In the genomic region with DNA sequence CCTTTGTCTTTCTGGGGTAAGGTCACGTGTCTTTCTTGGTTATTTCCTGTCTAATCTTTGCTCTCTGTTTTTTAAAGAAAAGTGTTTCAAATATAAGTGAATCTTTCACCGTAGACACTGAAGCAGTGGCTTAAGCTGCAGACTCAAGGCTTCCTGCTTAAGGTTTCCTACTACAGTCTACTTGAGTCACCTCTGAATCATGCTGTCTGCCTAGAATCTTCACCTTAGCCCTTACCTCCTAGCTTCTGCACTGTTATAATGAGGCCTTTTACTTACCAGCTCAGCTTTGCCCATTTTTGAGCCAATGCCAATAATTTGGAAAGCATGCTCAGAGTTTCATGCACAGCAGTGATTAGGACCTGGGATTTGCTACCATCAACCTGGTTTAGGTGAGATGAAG, we compare ENCODE assay signal across 21 cellular contexts. TPM values are rescaled to one million over a fixed set of nuclear protein-coding genes. Genes with fewer than 3 reads are reported as not detected.
A peak's percentile ranks its signal among the peaks of the same experiment; 100 is the strongest.
DNase-seq lines count a peak whose midpoint lies in the region; ATAC-seq, FAIRE-seq and TF ChIP-seq lines count a peak whose summit lies in the region.
"Had no signal": no experiment of that assay in that cellular context is flagged by ENCODE, and none has a peak within 500 bp of the region (broad histone marks: within the 10 kb centered on the region; RNA-seq: fewer than 3 reads in every experiment).

No MANE protein-coding gene starts in this region.

- H3K4me3 Mint-ChIP-seq in MCF 10A (ENCODE audit: unreplicated experiment), result no peak overlapping the region
- no peak overlapping the region for H3K4me3 Mint-ChIP-seq in stimulated activated memory B cell treated with anti-CD40 and anti-IgM and Interleukin-4, amounts not matched to agents 10 μg/mL and 1 μg/mL and 100 μg/mL, for 72 hours
- H3K4me3 Mint-ChIP-seq: activated B cell treated with CpG ODN at 0.5 μM for 24 hours, mesothelial cell of epicardium had no signal

- H3K27me3 ChIP-seq in breast epithelium (no peaks in the 10 kb centered on the region), RWPE2 (ENCODE audit: insufficient read depth, poor library complexity, severe bottlenecking) (no peaks in the 10 kb centered on the region), keratinocyte (ENCODE audit: control insufficient read depth, extremely low read depth, insufficient read depth, low read length) (no peaks in the 10 kb centered on the region)
- H3K27me3 ChIP-seq: stomach had no signal

- no peak overlapping the region for H3K27ac Mint-ChIP-seq in MCF 10A (ENCODE audit: low read depth, unreplicated experiment)
- H3K27ac Mint-ChIP-seq in stimulated activated memory B cell treated with anti-CD40 and anti-IgM and Interleukin-4, amounts not matched to agents 10 μg/mL and 1 μg/mL and 100 μg/mL, for 72 hours, result no peak overlapping the region
- H3K27ac Mint-ChIP-seq: activated B cell treated with CpG ODN at 0.5 μM for 24 hours, mesothelial cell of epicardium had no signal

- peak; percentile 98 for ATAC-seq in RWPE2 (ENCODE audit: low read depth)
- no peak for ATAC-seq in HG03354 (IDR thresholded peaks at IDR 0.05; ENCODE audit: poor library complexity, severe bottlenecking, unreplicated experiment)
- ATAC-seq in stimulated activated memory B cell treated with anti-CD40 and anti-IgM and Interleukin-4, amounts not matched to agents 10 μg/mL and 1 μg/mL and 100 μg/mL, for 72 hours, result no peak

- peak overlapping the region; percentile 14 for H2AFZ ChIP-seq in keratinocyte (ENCODE audit: control insufficient read depth, low read length)

- no peaks in the 10 kb centered on the region for H3K36me3 Mint-ChIP-seq in MCF 10A (ENCODE audit: insufficient read depth, unreplicated experiment)
- H3K36me3 Mint-ChIP-seq in stimulated activated memory B cell treated with anti-CD40 and anti-IgM and Interleukin-4, amounts not matched to agents 10 μg/mL and 1 μg/mL and 100 μg/mL, for 72 hours, result no peaks in the 10 kb centered on the region
- H3K36me3 Mint-ChIP-seq: mesothelial cell of epicardium had no signal

- no peaks in the 10 kb centered on the region for H3K9me1 ChIP-seq in keratinocyte (ENCODE audit: control insufficient read depth, extremely low read depth, insufficient read depth, low read length)

- no peaks in the 10 kb centered on the region for H3K9me3 ChIP-seq in breast epithelium
- no peaks in the 10 kb centered on the region for H3K9me3 ChIP-seq in RWPE2 (ENCODE audit: severe bottlenecking)
- no peaks in the 10 kb centered on the region for H3K9me3 ChIP-seq in keratinocyte (ENCODE audit: control insufficient read depth, low read depth, low read length)
- H3K9me3 ChIP-seq: stomach had no signal

- no peak overlapping the region for H3K27ac ChIP-seq in breast epithelium
- H3K27ac ChIP-seq in RWPE2 (ENCODE audit: poor library complexity, severe bottlenecking), result peak overlapping the region; percentile 94
- peak overlapping the region; percentile 71 for H3K27ac ChIP-seq in keratinocyte (ENCODE audit: control insufficient read depth, insufficient read depth, low read length)
- H3K27ac ChIP-seq: stomach had no signal

- peak overlapping the region; percentile 11 for H3K9ac ChIP-seq in keratinocyte (ENCODE audit: control insufficient read depth, extremely low read depth, insufficient read depth, low read length)

- H3K79me2 ChIP-seq in keratinocyte (ENCODE audit: control insufficient read depth, insufficient read depth, low read length), result no peaks in the 10 kb centered on the region

- no peak overlapping the region for H3K4me3 ChIP-seq in breast epithelium
- no peak overlapping the region for H3K4me3 ChIP-seq in RWPE2 (ENCODE audit: severe bottlenecking)
- no peak overlapping the region for H3K4me3 ChIP-seq in keratinocyte (ENCODE audit: control insufficient read depth in 2 of 3, extremely low read depth in 1 of 3, insufficient read depth in 2 of 3, low read depth in 1 of 3, low read length in 3 of 3)
- H3K4me3 ChIP-seq: stomach had no signal

- peaks cover 27% of the 10 kb centered on the region for H3K4me1 Mint-ChIP-seq in MCF 10A (ENCODE audit: insufficient read depth, unreplicated experiment)
- no peaks in the 10 kb centered on the region for H3K4me1 Mint-ChIP-seq in stimulated activated memory B cell treated with anti-CD40 and anti-IgM and Interleukin-4, amounts not matched to agents 10 μg/mL and 1 μg/mL and 100 μg/mL, for 72 hours
- H3K4me1 Mint-ChIP-seq: activated B cell treated with CpG ODN at 0.5 μM for 24 hours, mesothelial cell of epicardium had no signal

- H3K36me3 ChIP-seq in breast epithelium (no peaks in the 10 kb centered on the region), RWPE2 (ENCODE audit: low read depth) (no peaks in the 10 kb centered on the region), keratinocyte (ENCODE audit: control insufficient read depth in 2 of 2, extremely low read depth in 1 of 2, insufficient read depth in 2 of 2, low read length in 2 of 2) (no peaks in the 10 kb centered on the region)
- H3K36me3 ChIP-seq: stomach had no signal

- H3K9me3 Mint-ChIP-seq in MCF 10A (ENCODE audit: unreplicated experiment), result no peaks in the 10 kb centered on the region
- no peaks in the 10 kb centered on the region for H3K9me3 Mint-ChIP-seq in stimulated activated memory B cell treated with anti-CD40 and anti-IgM and Interleukin-4, amounts not matched to agents 10 μg/mL and 1 μg/mL and 100 μg/mL, for 72 hours
- H3K9me3 Mint-ChIP-seq: activated B cell treated with CpG ODN at 0.5 μM for 24 hours had no signal

- peak overlapping the region; percentile 55 for H3K4me2 ChIP-seq in keratinocyte (ENCODE audit: control insufficient read depth, extremely low read depth, insufficient read depth, low read depth, low read length)

- intact Hi-C loops in MCF 10A (cut with micrococcal nuclease) (no loop called here), breast epithelium (cut with DNase I; ENCODE audit: low total_unique reads) (no loop called here)

- dilution Hi-C loops in keratinocyte (cut with MboI; ENCODE audit: extremely low pct_ligation_motif_present, low sequenced_read_pairs), result no loop called here

- POLR2A ChIA-PET in MCF 10A (lab: Yijun Ruan, JAX), result interaction anchor here (0.7 to 4.6 kb wide), 5 partner anchors 20 to 77 kb away, joined by 3 to 47 read pairs (median 3); a partner anchor contains a TSS

- H3K27me3 Mint-ChIP-seq in MCF 10A (ENCODE audit: insufficient read depth, unreplicated experiment), result no peaks in the 10 kb centered on the region
- no peaks in the 10 kb centered on the region for H3K27me3 Mint-ChIP-seq in stimulated activated memory B cell treated with anti-CD40 and anti-IgM and Interleukin-4, amounts not matched to agents 10 μg/mL and 1 μg/mL and 100 μg/mL, for 72 hours
- H3K27me3 Mint-ChIP-seq: activated B cell treated with CpG ODN at 0.5 μM for 24 hours had no signal

- peak; percentile 99 for FAIRE-seq in keratinocyte (lab: Jason Lieb, UNC)
- FAIRE-seq: islet of Langerhans had no signal

- no peak for TF ChIP-seq POLR2A in breast epithelium (IDR thresholded peaks at IDR 0.05)

- no peak for TF ChIP-seq CTCF in MCF 10A (IDR thresholded peaks at IDR 0.05; ENCODE audit: unreplicated experiment)
- no peak for TF ChIP-seq CTCF in breast epithelium (IDR thresholded peaks at IDR 0.05)
- TF ChIP-seq CTCF in RWPE2 (IDR thresholded peaks at IDR 0.05; ENCODE audit: poor library complexity, severe bottlenecking), result no peak
- no peak for TF ChIP-seq CTCF in keratinocyte (optimal IDR thresholded peaks at IDR 0.05 in 1 of 3, IDR thresholded peaks at IDR 0.05 in 1 of 3, conservative IDR thresholded peaks at IDR 0.05 in 1 of 3; ENCODE audit: extremely low read depth in 1 of 3, insufficient read depth in 2 of 3, low read length in 3 of 3)

- no TSS peak for BruUV-seq in MCF 10A (replicated peaks; lab: Mats Ljungman, UMichigan)

- H4K20me1 ChIP-seq in keratinocyte (ENCODE audit: control insufficient read depth, extremely low read depth, insufficient read depth, low read length), result no peaks in the 10 kb centered on the region

- DNase-seq in MCF 10A (ENCODE audit: unreplicated experiment) (peak; percentile 62), breast epithelium (ENCODE audit: low spot score in 2 of 2) (no peak), RWPE2 (ENCODE audit: low spot score) (no peak), keratinocyte (ENCODE audit: low read depth, low spot score) (peak; percentile 48), hippocampal formation (lab: John Stamatoyannopoulos, UW) (no peak)
- no peak for DNase-seq in stimulated activated CD8-positive, alpha-beta memory T cell treated with anti-CD3 and anti-CD28 coated beads, Interleukin-4, amount 100 ng/mL, for 48 hours
- DNase-seq: activated B cell treated with CpG ODN at 0.5 μM for 24 hours; activated naive CD4-positive, alpha-beta T cell treated with anti-CD3 and anti-CD28 coated beads, Interleukin-2, amount 50 U/mL, for 16 hours; NCI-H187; NCI-H446 treated with DMSO at 0.1 percent for 48 hours; SHP77 treated with DMSO at 0.1 percent for 48 hours; stomach had no signal

- CTCF ChIA-PET in MCF 10A (lab: Yijun Ruan, JAX), result interaction anchor here (0.8 to 9.2 kb wide), 11 partner anchors 12 to 249 kb away, joined by 3 to 288 read pairs (median 5); no protein-coding TSS in a partner anchor

- no peaks in the 10 kb centered on the region for H3K4me1 ChIP-seq in breast epithelium
- H3K4me1 ChIP-seq in RWPE2 (ENCODE audit: insufficient read depth, poor library complexity, severe bottlenecking), result peaks cover 41% of the 10 kb centered on the region
- peaks cover 31% of the 10 kb centered on the region for H3K4me1 ChIP-seq in keratinocyte (ENCODE audit: control insufficient read depth, extremely low read depth, insufficient read depth, low read length)
- H3K4me1 ChIP-seq: stomach had no signal

RNA-seq across cellular contexts. Expression of a gene that starts 30.6 kb away (rescaled TPM):
- total RNA-seq in MCF 10A (2022), result 1.2 and 4.0 TPM in 2 replicates
- total RNA-seq in breast epithelium, result under 1 TPM in 2 of 3 donors, not detected in 1; 0.15 to 0.16 TPM
- 21.4 to 41.8 TPM (median 30.2 TPM) in 3 replicates for polyA plus RNA-seq in keratinocyte
- 9.2 TPM for polyA plus RNA-seq in keratinocyte (2011; ENCODE audit: low read depth)
- polyA plus RNA-seq in keratinocyte (2011; cell fraction: cytosol; rRNA removed), result 14.8 and 29.6 TPM in 2 replicates
- 54.8 and 63.6 TPM in 2 replicates for polyA plus RNA-seq in keratinocyte (2011; cell fraction: nucleus; rRNA removed)
- 12.9 and 28.3 TPM in 2 replicates for polyA plus RNA-seq in keratinocyte (2012; ENCODE audit: low replicate concordance)
- 7.8 to 41.8 TPM (median 36.4 TPM) in 3 replicates for polyA minus RNA-seq in keratinocyte
- polyA minus RNA-seq in keratinocyte (2011; cell fraction: cytosol; rRNA and poly(A)+ RNA removed), result 12.9 TPM
- polyA minus RNA-seq in keratinocyte (2011; cell fraction: nucleus; rRNA and poly(A)+ RNA removed), result 33.9 and 55.4 TPM in 2 replicates
- total RNA-seq: activated B cell treated with CpG ODN at 0.5 μM for 24 hours; dermis microvascular lymphatic vessel endothelial cell; stomach; T-helper 1 cell treated with Interleukin-12 subunit alpha and Interleukin-12 subunit beta and Interleukin-4 antibody, amounts not matched to agents 30 ng/mL and 1 ng/mL, for 36 hours had no signal
- polyA plus RNA-seq: neural cell had no signal

RNA-seq across cellular contexts. Expression of a gene that starts 52.8 kb away (rescaled TPM):
- total RNA-seq in MCF 10A (2022), result not detected in 2 replicates
- not detected for total RNA-seq in breast epithelium
- polyA plus RNA-seq in keratinocyte, result 0.04 TPM in 1 of 3 replicates, not detected in the others
- not detected for polyA plus RNA-seq in keratinocyte (2011; ENCODE audit: low read depth)
- polyA plus RNA-seq in keratinocyte (2011; cell fraction: cytosol; rRNA removed), result not detected in 2 replicates
- not detected in 2 replicates for polyA plus RNA-seq in keratinocyte (2011; cell fraction: nucleus; rRNA removed)
- polyA plus RNA-seq in keratinocyte (2012; ENCODE audit: low replicate concordance), result not detected in 2 replicates
- 0.76 TPM in 1 of 3 replicates, not detected in the others for polyA minus RNA-seq in keratinocyte
- not detected for polyA minus RNA-seq in keratinocyte (2011; cell fraction: cytosol; rRNA and poly(A)+ RNA removed)
- not detected in 2 replicates for polyA minus RNA-seq in keratinocyte (2011; cell fraction: nucleus; rRNA and poly(A)+ RNA removed)
- total RNA-seq: activated B cell treated with CpG ODN at 0.5 μM for 24 hours; dermis microvascular lymphatic vessel endothelial cell; mesothelial cell of epicardium; stomach; T-helper 1 cell treated with Interleukin-12 subunit alpha and Interleukin-12 subunit beta and Interleukin-4 antibody, amounts not matched to agents 30 ng/mL and 1 ng/mL, for 36 hours had no signal
- polyA plus RNA-seq: esophagus, urinary bladder had no signal

Comparison
In these comparisons a context has a peak if more than half of its experiments do, and no peak if none do; other contexts are left out.
1. DNase-seq: peak in MCF 10A (single experiment) and keratinocyte (single experiment); none in breast epithelium (0 of 2), RWPE2 (single experiment), hippocampal formation (0 of 2) and stimulated activated CD8-positive, alpha-beta memory T cell treated with anti-CD3 and anti-CD28 coated beads, Interleukin-4, amount 100 ng/mL, for 48 hours (single experiment).
2. H3K27ac ChIP-seq: peak in RWPE2 (single experiment) and keratinocyte (single experiment); none in breast epithelium (0 of 2).